Comparison of ENCODE assay signal across 22 cellular contexts in the genomic region with DNA sequence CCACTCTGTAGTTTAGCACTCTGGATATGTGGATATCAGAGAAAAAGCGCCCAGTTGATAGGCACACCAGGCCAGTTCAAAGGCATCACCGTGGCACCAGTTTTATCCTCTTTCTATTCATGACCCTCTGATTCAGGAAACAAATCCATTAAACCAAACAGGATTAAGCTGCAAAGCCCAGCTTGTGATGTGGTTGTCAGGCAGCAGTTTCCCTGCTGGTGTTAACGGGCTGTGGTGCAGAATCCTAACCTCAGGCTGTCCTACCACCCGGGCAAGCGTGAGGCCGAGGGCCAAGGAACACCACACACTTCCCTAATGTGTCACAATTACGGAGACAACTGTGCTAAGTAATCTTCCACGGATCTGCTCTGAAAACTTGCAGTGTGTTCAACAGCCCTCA.
"Had no signal": no experiment of that assay in that cellular context is flagged by ENCODE, and none has a peak within 500 bp of the region (broad histone marks: within the 10 kb centered on the region; RNA-seq: fewer than 3 reads in every experiment).

No MANE protein-coding gene starts in this region.

- H3K4me3 ChIP-seq: body of pancreas, heart right ventricle, pancreas, psoas muscle, stomach, suprapubic skin, tibial nerve had no signal

- H3K27ac ChIP-seq: body of pancreas, heart right ventricle, pancreas, psoas muscle, stomach, suprapubic skin, tibial nerve had no signal

- H3K36me3 ChIP-seq: heart right ventricle, pancreas, stomach, suprapubic skin, tibial nerve had no signal

- H3K27me3 ChIP-seq: body of pancreas, pancreas, tibial nerve had no signal

- ATAC-seq: activated CD8-positive, alpha-beta memory T cell treated with anti-CD3 and anti-CD28 coated beads, Interleukin-2, amount 10 ng/mL, durations not matched to agents 7 days and 5 days; activated CD8-positive, alpha-beta T cell treated with anti-CD3 and anti-CD28 coated beads for 36 hours; body of pancreas; heart right ventricle; left cardiac atrium; natural killer cell treated with Interleukin-12 subunit alpha and Interleukin-12 subunit beta and Interleukin-15 and Interleukin-18, amount 100 ng/mL, for 72 hours; pancreas; psoas muscle; right cardiac atrium; stimulated activated memory B cell treated with anti-CD40 and anti-IgM and Interleukin-4, amounts not matched to agents 10 μg/mL and 1 μg/mL and 100 μg/mL, for 72 hours had no signal

- FAIRE-seq: pancreas had no signal

- H3K9me3 ChIP-seq: body of pancreas, heart right ventricle, pancreas, psoas muscle, stomach, suprapubic skin, tibial nerve had no signal

- DNase-seq: activated CD4-positive, alpha-beta T cell treated with anti-CD3 and anti-CD28 coated beads, Interleukin-2, amount 10 ng/mL, durations not matched to agents 7 days and 5 days; activated CD4-positive, CD25-positive, alpha-beta regulatory T cell treated with anti-CD3 and anti-CD28 coated beads, Interleukin-2, amount 50 U/mL, for 72 hours; activated CD8-positive, alpha-beta memory T cell treated with anti-CD3 and anti-CD28 coated beads, Interleukin-2, amount 10 ng/mL, durations not matched to agents 7 days and 5 days; activated CD8-positive, alpha-beta T cell treated with anti-CD3 and anti-CD28 coated beads for 36 hours; activated effector memory CD4-positive, alpha-beta T cell treated with anti-CD3 and anti-CD28 coated beads, Interleukin-2, amount 50 U/mL, for 16 hours; activated naive CD4-positive, alpha-beta T cell treated with anti-CD3 and anti-CD28 coated beads, Interleukin-2, amount 10 ng/mL, durations not matched to agents 7 days and 5 days; activated T-cell treated with anti-CD3 and anti-CD28 coated beads for 4 hours; effector CD4-positive, alpha-beta T cell; erythroblast; foreskin fibroblast; heart right ventricle; left cardiac atrium; pancreas; psoas muscle; right cardiac atrium; stimulated activated CD4-positive, alpha-beta T cell treated with anti-CD3 and anti-CD28 coated beads, Interleukin-2, amount 100 ng/mL, for 24 hours; stomach had no signal

- H3K4me1 ChIP-seq: body of pancreas, heart right ventricle, pancreas, psoas muscle, stomach, suprapubic skin, tibial nerve had no signal
